In genomic region chr10:60299390-60299778, GRCh38 we compare ENCODE assay signal across 1 cellular context.
A peak's percentile ranks its signal among the peaks of the same experiment; 100 is the strongest.
TF ChIP-seq lines count a peak whose summit lies in the region.

No MANE protein-coding gene starts in this region.

TF ChIP-seq in K562, 482 proteins besides CTCF, POLR2A, EP300 and RAD21 (continued from another document):
- peak; percentile 95 for TF ChIP-seq TOE1 (IDR thresholded peaks at IDR 0.05; ENCODE audit: borderline replicate concordance)
- TF ChIP-seq TOE1 (CRISPR knock-in tag; IDR thresholded peaks at IDR 0.05; ENCODE audit: borderline replicate concordance, low read depth) = no peak
- no peak for TF ChIP-seq SMAD3 (CRISPR knock-in tag; conservative IDR thresholded peaks at IDR 0.05)
- TF ChIP-seq CREM (IDR thresholded peaks at IDR 0.05; ENCODE audit: low read depth) = no peak
- TF ChIP-seq SMAD2 (IDR thresholded peaks at IDR 0.05; ENCODE audit: low read depth, low read length) = no peak
- TF ChIP-seq ESRRA (IDR thresholded peaks at IDR 0.05; ENCODE audit: borderline replicate concordance, low read depth) = no peak
- TF ChIP-seq TAF1 (IDR thresholded peaks at IDR 0.05; ENCODE audit: control insufficient read depth, extremely low read depth, insufficient read depth, low read length, severe bottlenecking) = no peak
- 0 out of 2 replicates have a peak, but pooled peaks have one; percentile 12 for TF ChIP-seq THRAP3 (IDR thresholded peaks at IDR 0.05; ENCODE audit: borderline replicate concordance)
- TF ChIP-seq ILK (tag; IDR thresholded peaks at IDR 0.05; ENCODE audit: borderline replicate concordance, low read depth) = no peak
- TF ChIP-seq SETDB1 (IDR thresholded peaks at IDR 0.05; ENCODE audit: low read length) = no peak
- TF ChIP-seq ATF6 (CRISPR knock-in tag; IDR thresholded peaks at IDR 0.05) = no peak
- no peak for TF ChIP-seq CGGBP1 (CRISPR knock-in tag; IDR thresholded peaks at IDR 0.05)
- TF ChIP-seq ZNF75A (CRISPR knock-in tag; IDR thresholded peaks at IDR 0.05) = no peak
- no peak for TF ChIP-seq IRF9 (tag; IDR thresholded peaks at IDR 0.05)
- no peak for TF ChIP-seq CEBPZ (IDR thresholded peaks at IDR 0.05; ENCODE audit: borderline replicate concordance, low read depth, low read length)
- peak in 1 of 2 experiments; percentile 16; a peak in 1 of 4 replicates for TF ChIP-seq FOXK2 (conservative IDR thresholded peaks at IDR 0.05 in 1 of 2, IDR thresholded peaks at IDR 0.05 in 1 of 2; ENCODE audit: low read depth in 2 of 2)
- no peak for TF ChIP-seq SOX6 (IDR thresholded peaks at IDR 0.05)
- 0 out of 2 replicates have a peak, but pooled peaks have one; percentile 40 for TF ChIP-seq ZNF395 (CRISPR knock-in tag; IDR thresholded peaks at IDR 0.05)
